In genomic region chr5:96943829-96944228, GRCh38 we compare ENCODE assay signal across 21 cellular contexts. TPM values are rescaled to one million over a fixed set of nuclear protein-coding genes. Genes with fewer than 3 reads are reported as not detected.
DNase-seq lines count a peak whose midpoint lies in the region; ATAC-seq and TF ChIP-seq lines count a peak whose summit lies in the region.
"Had no signal": no experiment of that assay in that cellular context is flagged by ENCODE, and none has a peak within 500 bp of the region (broad histone marks: within the 10 kb centered on the region; RNA-seq: fewer than 3 reads in every experiment).

No MANE protein-coding gene starts in this region.

- H3K4me3 Mint-ChIP-seq in activated CD8-positive, alpha-beta T cell treated with anti-CD3 and anti-CD28 coated beads for 36 hours = no peak overlapping the region
- H3K4me3 Mint-ChIP-seq in naive B cell = no peak overlapping the region
- H3K4me3 Mint-ChIP-seq: stimulated activated naive CD8-positive, alpha-beta T cell treated with anti-CD3 and anti-CD28 coated beads, Interleukin-15, amount 100 ng/mL, for 72 hours had no signal

- CTCF ChIA-PET in activated CD8-positive, alpha-beta T cell treated with anti-CD3 and anti-CD28 coated beads for 36 hours (lab: Charles Lee) = no interaction called here

- H3K9me3 ChIP-seq in MG63 = peaks cover 3% of the 10 kb centered on the region; the same call in 1 of the 2 replicates
- H3K9me3 ChIP-seq: esophagus muscularis mucosa, mucosa of descending colon had no signal

- H3K4me3 ChIP-seq in MG63 = no peak overlapping the region
- H3K4me3 ChIP-seq: esophagus muscularis mucosa, mucosa of descending colon, PC-9 had no signal

- peaks cover 27% of the 10 kb centered on the region for H3K36me3 Mint-ChIP-seq in activated CD8-positive, alpha-beta T cell treated with anti-CD3 and anti-CD28 coated beads for 36 hours (ENCODE audit: low read depth)
- peaks cover 0 to 7% of the 10 kb centered on the region in 2 donors for H3K36me3 Mint-ChIP-seq in naive B cell

- H3K9me3 Mint-ChIP-seq in activated CD8-positive, alpha-beta T cell treated with anti-CD3 and anti-CD28 coated beads for 36 hours = no peaks in the 10 kb centered on the region
- H3K9me3 Mint-ChIP-seq in naive B cell = no peaks in the 10 kb centered on the region

- peak overlapping the region; percentile 34 for H3K27ac Mint-ChIP-seq in activated CD8-positive, alpha-beta T cell treated with anti-CD3 and anti-CD28 coated beads for 36 hours
- H3K27ac Mint-ChIP-seq in naive B cell = peak overlapping the region in 4 of 6 donors; percentile 19 to 63 (median 52)
- H3K27ac Mint-ChIP-seq: stimulated activated naive CD8-positive, alpha-beta T cell treated with anti-CD3 and anti-CD28 coated beads, Interleukin-15, amount 100 ng/mL, for 72 hours had no signal

- H3K4me1 Mint-ChIP-seq in activated CD8-positive, alpha-beta T cell treated with anti-CD3 and anti-CD28 coated beads for 36 hours (ENCODE audit: low read depth) = peaks cover 73% of the 10 kb centered on the region
- peaks cover 37 to 91% (median 57%) of the 10 kb centered on the region in 3 donors for H3K4me1 Mint-ChIP-seq in naive B cell

- no peaks in the 10 kb centered on the region for H3K27me3 ChIP-seq in MG63
- H3K27me3 ChIP-seq: esophagus muscularis mucosa had no signal

- no peak for TF ChIP-seq CTCF in activated CD8-positive, alpha-beta T cell treated with anti-CD3 and anti-CD28 coated beads for 36 hours (IDR thresholded peaks at IDR 0.05)

- peaks cover 3% of the 10 kb centered on the region; the same call in 1 of the 2 replicates for H3K36me3 ChIP-seq in MG63
- H3K36me3 ChIP-seq: esophagus muscularis mucosa had no signal

- POLR2A ChIA-PET in activated CD8-positive, alpha-beta T cell treated with anti-CD3 and anti-CD28 coated beads for 36 hours (lab: Charles Lee) = interaction anchor here (0.8 to 1.2 kb wide), 4 partner anchors 8 to 68 kb away, joined by 3 read pairs; partner anchors contain the start of genes ERAP2 and LNPEP

- DNase-seq in AG20443 (ENCODE audit: low spot score) (peak; percentile 10), EL (peak; percentile 31), naive B cell (no peak), NCI-H2107 treated with DMSO at 0.1 percent for 48 hours (lab: John Stamatoyannopoulos, UW; ENCODE audit: unreplicated experiment) (no peak), MG63 (no peak), RKO (ENCODE audit: low spot score) (no peak)
- no peak for DNase-seq in activated CD8-positive, alpha-beta T cell treated with anti-CD3 and anti-CD28 coated beads for 36 hours
- DNase-seq: activated CD4-positive, alpha-beta T cell treated with anti-CD3 and anti-CD28 coated beads for 48 hours; amygdala; Calu3; cerebellar nuclear complex; effector CD4-positive, alpha-beta T cell; Karpas-422; mucosa of descending colon; NCI-H2171; NCI-H748 treated with DMSO at 0.1 percent for 48 hours; PC-9; stimulated activated CD4-positive, alpha-beta T cell treated with anti-CD3 and anti-CD28 coated beads, Interleukin-1b, Interleukin-23, amount 100 ng/mL, for 48 hours; stimulated activated naive CD8-positive, alpha-beta T cell treated with anti-CD3 and anti-CD28 coated beads, Interleukin-15, amount 100 ng/mL, for 72 hours had no signal

- intact Hi-C loops in activated CD8-positive, alpha-beta T cell treated with anti-CD3 and anti-CD28 coated beads for 36 hours (cut with micrococcal nuclease) = no loop called here

- ATAC-seq in activated CD8-positive, alpha-beta T cell treated with anti-CD3 and anti-CD28 coated beads for 36 hours = no peak
- no peak for ATAC-seq in naive B cell (ENCODE audit: low read depth in 2 of 2)
- ATAC-seq: mucosa of descending colon; sciatic nerve; stimulated activated naive CD8-positive, alpha-beta T cell treated with anti-CD3 and anti-CD28 coated beads, Interleukin-15, amount 100 ng/mL, for 72 hours had no signal

- H3K27me3 Mint-ChIP-seq in activated CD8-positive, alpha-beta T cell treated with anti-CD3 and anti-CD28 coated beads for 36 hours = no peaks in the 10 kb centered on the region
- H3K27me3 Mint-ChIP-seq in naive B cell = no peaks in the 10 kb centered on the region
- H3K27me3 Mint-ChIP-seq: stimulated activated naive CD8-positive, alpha-beta T cell treated with anti-CD3 and anti-CD28 coated beads, Interleukin-15, amount 100 ng/mL, for 72 hours had no signal

RNA-seq across cellular contexts. Expression of gene LNPEP, which starts 7.9 kb away (rescaled TPM):
- 10 to 100 TPM; 51.2 to 53.7 TPM for total RNA-seq in activated CD8-positive, alpha-beta T cell treated with anti-CD3 and anti-CD28 coated beads for 36 hours
- 10 to 100 TPM; 17.3 to 50.9 (median 44.3) TPM for polyA plus RNA-seq in naive B cell (ENCODE audit: low read depth in 6 of 6)
- 21.4 and 24.2 TPM in 2 replicates for total RNA-seq in MG63 (2014; rRNA removed; shearing (Covaris generic); ENCODE audit: low replicate concordance)

Comparison
In these comparisons a context has a peak if more than half of its experiments do, and no peak if none do; other contexts are left out.
1. DNase-seq: peak in AG20443 (single experiment) and EL (single experiment); none in activated CD8-positive, alpha-beta T cell treated with anti-CD3 and anti-CD28 coated beads for 36 hours (single experiment), naive B cell (single experiment), NCI-H2107 treated with DMSO at 0.1 percent for 48 hours (single experiment), MG63 (single experiment) and RKO (single experiment).